ENCODE assay signal across 10 cellular contexts in genomic region chr9:133855802-133856592, GRCh38.
DNase-seq lines count a peak whose midpoint lies in the region; ATAC-seq, FAIRE-seq and TF ChIP-seq lines count a peak whose summit lies in the region.
"Had no signal": no experiment of that assay in that cellular context is flagged by ENCODE, and none has a peak within 500 bp of the region (broad histone marks: within the 10 kb centered on the region; RNA-seq: fewer than 3 reads in every experiment).

No MANE protein-coding gene starts in this region.

- peak overlapping the region; percentile 17 for H3K4me2 ChIP-seq in smooth muscle cell

- H3K9ac ChIP-seq in smooth muscle cell (ENCODE audit: low read depth): no peak overlapping the region

- ATAC-seq in body of pancreas (peak; percentile 59), HG03045 (IDR thresholded peaks at IDR 0.05; ENCODE audit: unreplicated experiment) (no peak)
- ATAC-seq: PC-3 had no signal

- H3K27ac ChIP-seq in body of pancreas: peak overlapping the region in 2 of 4 donors; percentile 59 to 81
- H3K27ac ChIP-seq in smooth muscle cell (ENCODE audit: low read depth): peak overlapping the region; percentile 66
- peak overlapping the region in 3 of 59 donors; percentile 0 to 19 (median 12) for H3K27ac ChIP-seq in dorsolateral prefrontal cortex

- no peaks in the 10 kb centered on the region for H3F3A ChIP-seq in smooth muscle cell (ENCODE audit: low read depth)

- H3K36me3 ChIP-seq in body of pancreas (replicated peaks in 1 of 2; ENCODE audit: insufficient read depth in 1 of 2, low read depth in 2 of 2) (peaks cover 0 to 1% of the 10 kb centered on the region in 2 donors), smooth muscle cell (ENCODE audit: low read depth) (no peaks in the 10 kb centered on the region)

- H3K9me3 ChIP-seq in body of pancreas (no peaks in the 10 kb centered on the region), smooth muscle cell (replicated peaks; ENCODE audit: low read depth) (no peaks in the 10 kb centered on the region)

- peaks cover 42% of the 10 kb centered on the region for H3K79me2 ChIP-seq in smooth muscle cell (ENCODE audit: low read depth)

- H2AFZ ChIP-seq in smooth muscle cell (ENCODE audit: low read depth): no peak overlapping the region

- DNase-seq in HuH-7.5 (ENCODE audit: low spot score) (peak; percentile 77), body of pancreas (peak; percentile 42 to 91 (median 62)), kidney glomerular epithelial cell (lab: John Stamatoyannopoulos, UW) (peak; percentile 84), smooth muscle cell (lab: John Stamatoyannopoulos, UW; ENCODE audit: unreplicated experiment) (peak; percentile 24), dorsolateral prefrontal cortex (no peak), HTR-8/SVneo (ENCODE audit: insufficient read length, low spot score) (no peak)
- no peak for DNase-seq in stimulated activated CD4-positive, alpha-beta T cell treated with anti-CD3 and anti-CD28 coated beads, Interleukin-2, amount 100 ng/mL, for 48 hours
- DNase-seq: activated CD8-positive, alpha-beta memory T cell treated with anti-CD3 and anti-CD28 coated beads, Interleukin-2, amount 50 U/mL, for 4 hours; PC-3 had no signal

- 40 to 75% methylated on average over 17 to 21 of the region's 21 CpGs for WGBS in body of pancreas, 2 donors
- WGBS in smooth muscle cell (ENCODE audit: low lambda C conversion rate): 69% methylated on average over 19 of the region's 21 CpGs

- peak in 1 of 3 donors; percentile 12 for TF ChIP-seq POLR2A in body of pancreas (IDR thresholded peaks at IDR 0.05)

- H3K4me1 ChIP-seq in body of pancreas: peaks cover 10% of the 10 kb centered on the region
- H3K4me1 ChIP-seq in smooth muscle cell (ENCODE audit: low read depth): no peaks in the 10 kb centered on the region

- peaks cover 90% of the 10 kb centered on the region for H4K20me1 ChIP-seq in smooth muscle cell (ENCODE audit: low read depth)

- TF ChIP-seq CTCF in body of pancreas (IDR thresholded peaks at IDR 0.05) (no peak), smooth muscle cell (IDR thresholded peaks at IDR 0.05; ENCODE audit: borderline replicate concordance, insufficient read depth, poor library complexity, severe bottlenecking) (no peak), dorsolateral prefrontal cortex (IDR thresholded peaks at IDR 0.05 in 54 of 56, conservative IDR thresholded peaks at IDR 0.05 in 2 of 56; ENCODE audit: low read depth in 1 of 56, partially characterized antibody in 56 of 56) (no peak)

- no peak for FAIRE-seq in HTR-8/SVneo (lab: Jason Lieb, UNC)

- H3K4me3 ChIP-seq in body of pancreas: no peak overlapping the region
- H3K4me3 ChIP-seq in smooth muscle cell: no peak overlapping the region
- H3K4me3 ChIP-seq in dorsolateral prefrontal cortex: no peak overlapping the region

- intact Hi-C loops in body of pancreas (cut with DNase I) (no loop called here), dorsolateral prefrontal cortex (cut with DNase I) (no loop called here)

- H3K27me3 ChIP-seq in body of pancreas (no peaks in the 10 kb centered on the region), smooth muscle cell (ENCODE audit: low read depth) (no peaks in the 10 kb centered on the region), dorsolateral prefrontal cortex (no peaks in the 10 kb centered on the region)

Comparison
In these comparisons a context has a peak if more than half of its experiments do, and no peak if none do; other contexts are left out.
1. DNase-seq: peak in HuH-7.5 (single experiment), body of pancreas (4 of 4), kidney glomerular epithelial cell (single experiment) and smooth muscle cell (single experiment); none in dorsolateral prefrontal cortex (0 of 10), stimulated activated CD4-positive, alpha-beta T cell treated with anti-CD3 and anti-CD28 coated beads, Interleukin-2, amount 100 ng/mL, for 48 hours (0 of 2) and HTR-8/SVneo (single experiment).